Comparison of ENCODE assay signal across 11 cellular contexts in genomic region chr1:153506831-153507413, GRCh38. TPM values are rescaled to one million over a fixed set of nuclear protein-coding genes. Genes with fewer than 3 reads are reported as not detected.
DNase-seq lines count a peak whose midpoint lies in the region; ATAC-seq and TF ChIP-seq lines count a peak whose summit lies in the region.
"Had no signal": no experiment of that assay in that cellular context is flagged by ENCODE, and none has a peak within 500 bp of the region (broad histone marks: within the 10 kb centered on the region; RNA-seq: fewer than 3 reads in every experiment).

No MANE protein-coding gene starts in this region.

- ATAC-seq in thoracic aorta (ENCODE audit: insufficient number of reproducible peaks, low FRiP score, low read depth) (peak; percentile 92), HG03196 (IDR thresholded peaks at IDR 0.05; ENCODE audit: unreplicated experiment) (no peak)

- intact Hi-C loops in colonic mucosa (cut with DNase I): loop anchor here (5.0 kb wide), 1 partner anchor 240 kb away; no protein-coding TSS in a partner anchor
- intact Hi-C loops in lower leg skin (cut with DNase I; ENCODE audit: low total_unique reads): no loop called here

- H3K27me3 ChIP-seq in colonic mucosa (no peaks in the 10 kb centered on the region), thoracic aorta (replicated peaks; ENCODE audit: insufficient read depth) (no peaks in the 10 kb centered on the region), H7 (ENCODE audit: control insufficient read depth, insufficient read depth, low read length) (peaks cover 1% of the 10 kb centered on the region; the same call in 1 of the 2 replicates), WERI-Rb-1 (ENCODE audit: insufficient read depth, low read depth, severe bottlenecking) (no peaks in the 10 kb centered on the region)

- WGBS in lower leg skin, 2 donors: 27 to 30% methylated on average over 7 of the region's 7 CpGs

- DNase-seq in HS-5 (ENCODE audit: low read depth) (peak; percentile 80), colonic mucosa (peak; percentile 74), lower leg skin (ENCODE audit: low spot score in 2 of 2) (peak; percentile 80 to 95), thoracic aorta (ENCODE audit: low spot score) (peak; percentile 63), NCI-H345 (lab: John Stamatoyannopoulos, UW) (no peak), H7 (no peak), WERI-Rb-1 (no peak)
- DNase-seq: activated CD8-positive, alpha-beta memory T cell treated with anti-CD3 and anti-CD28 coated beads, Interleukin-2, amount 50 U/mL, for 48 hours; NCI-H526 treated with DMSO at 0.1 percent for 48 hours had no signal

- TF ChIP-seq CTCF in colonic mucosa (IDR thresholded peaks at IDR 0.05) (no peak), lower leg skin (IDR thresholded peaks at IDR 0.05) (no peak), thoracic aorta (IDR thresholded peaks at IDR 0.05) (no peak), WERI-Rb-1 (IDR thresholded peaks at IDR 0.05; ENCODE audit: low read depth, low read length) (no peak)

- H3K4me3 ChIP-seq in colonic mucosa (no peak overlapping the region), lower leg skin (ENCODE audit: low read depth, poor library complexity, severe bottlenecking) (no peak overlapping the region), thoracic aorta (peak overlapping the region; percentile 42), H7 (ENCODE audit: insufficient read depth, low read depth, low read length) (no peak overlapping the region), WERI-Rb-1 (ENCODE audit: low read depth, low read length) (no peak overlapping the region)

- H3K4me1 ChIP-seq in colonic mucosa (no peaks in the 10 kb centered on the region), thoracic aorta (ENCODE audit: control insufficient read depth in 1 of 2, low read depth in 2 of 2) (peaks cover 24 to 41% of the 10 kb centered on the region in 2 donors)

- no peak for TF ChIP-seq POLR2A in lower leg skin (IDR thresholded peaks at IDR 0.05)

- H3K36me3 ChIP-seq in colonic mucosa (no peaks in the 10 kb centered on the region), thoracic aorta (no peaks in the 10 kb centered on the region), H7 (replicated peaks; ENCODE audit: control insufficient read depth, insufficient read depth, low read length) (no peaks in the 10 kb centered on the region), WERI-Rb-1 (no peaks in the 10 kb centered on the region)

- peak overlapping the region; percentile 55 for H3K27ac ChIP-seq in colonic mucosa
- H3K27ac ChIP-seq in thoracic aorta: peak overlapping the region; percentile 85 to 92
- H3K27ac ChIP-seq in WERI-Rb-1: no peak overlapping the region

- H3K9me3 ChIP-seq in colonic mucosa (no peaks in the 10 kb centered on the region), thoracic aorta (no peaks in the 10 kb centered on the region), WERI-Rb-1 (ENCODE audit: severe bottlenecking) (no peaks in the 10 kb centered on the region)

- no peak overlapping the region for H3K9ac ChIP-seq in colonic mucosa (ENCODE audit: low read depth in 2 of 2, low read length in 2 of 2)

RNA-seq across cellular contexts. Expression of gene S100A6, which starts 28.9 kb away (rescaled TPM):
- 1,000 to 10,000 TPM; 2,444 to 2,474 TPM for total RNA-seq in colonic mucosa
- 100 to 1,000 TPM; 147 to 251 (median 192) TPM for total RNA-seq in lower leg skin
- total RNA-seq in thoracic aorta: 100 to 1,000 TPM; 367 to 608 TPM
- total RNA-seq in H7 (2014; rRNA removed; shearing (Covaris generic)): 1.3 and 1.4 TPM in 2 replicates

RNA-seq across cellular contexts. Expression of gene S100A5, which starts 33.8 kb away (rescaled TPM):
- total RNA-seq in colonic mucosa (not detected), lower leg skin (not detected), thoracic aorta (not detected)
- not detected in 2 replicates for total RNA-seq in H7 (2014; rRNA removed; shearing (Covaris generic))
- total RNA-seq: glomerular endothelial cell had no signal

RNA-seq across cellular contexts. Expression of gene S100A4, which starts 38.7 kb away (rescaled TPM):
- total RNA-seq in colonic mucosa (10 to 100 TPM; 41.8 to 83.8 TPM), lower leg skin (100 to 1,000 TPM in 3 of 4 donors, 10 to 100 TPM in 1; 94.4 to 215 (median 146) TPM), thoracic aorta (1,000 to 10,000 TPM in 1 of 2 donors, 100 to 1,000 TPM in 1; 514 to 1,429 TPM)
- total RNA-seq in H7 (2014; rRNA removed; shearing (Covaris generic)): 17.3 and 18.0 TPM in 2 replicates

RNA-seq across cellular contexts. Expression of gene S100A3, which starts 42.1 kb away (rescaled TPM):
- total RNA-seq in colonic mucosa (under 1 TPM in 1 of 2 donors, not detected in 1; 0.61 TPM), lower leg skin (10 to 100 TPM in 1 of 4 donors, 1 to 10 TPM in 2, not detected in 1; 1.2 to 78.2 (median 2.2) TPM), thoracic aorta (10 to 100 TPM in 1 of 2 donors, 1 to 10 TPM in 1; 3.1 to 25.0 TPM)
- total RNA-seq in H7 (2014; rRNA removed; shearing (Covaris generic)): 0.30 and 0.31 TPM in 2 replicates

RNA-seq across cellular contexts. Expression of gene S100A7, which starts 46.5 kb away (rescaled TPM):
- total RNA-seq in colonic mucosa: not detected
- 10 to 100 TPM; 12.2 to 46.8 (median 31.3) TPM for total RNA-seq in lower leg skin
- not detected for total RNA-seq in thoracic aorta
- total RNA-seq in H7 (2014; rRNA removed; shearing (Covaris generic)): not detected in 2 replicates
- total RNA-seq: glomerular endothelial cell had no signal

Comparison
In these comparisons a context has a peak if more than half of its experiments do, and no peak if none do; other contexts are left out.
1. DNase-seq: peak in HS-5 (single experiment), colonic mucosa (single experiment), lower leg skin (2 of 2) and thoracic aorta (single experiment); none in NCI-H345 (single experiment), H7 (single experiment) and WERI-Rb-1 (single experiment).
2. RNA of gene S100A6, which starts 28.9 kb away (total RNA-seq): 2,444 to 2,474 TPM in colonic mucosa, 367 to 608 TPM in thoracic aorta and 147 to 251 TPM in lower leg skin; 1.3 to 1.4 TPM in H7; every median in the first group is over 10 times any median in the second.